Comparison of ENCODE assay signal across 24 cellular contexts in genomic region chr1:211169353-211169752, GRCh38. TPM values are rescaled to one million over a fixed set of nuclear protein-coding genes. Genes with fewer than 3 reads are reported as not detected.
"Had no signal": no experiment of that assay in that cellular context is flagged by ENCODE, and none has a peak within 500 bp of the region (broad histone marks: within the 10 kb centered on the region; RNA-seq: fewer than 3 reads in every experiment).

No MANE protein-coding gene starts in this region.

- H3K27me3 ChIP-seq: dorsolateral prefrontal cortex, esophagus squamous epithelium, gastrocnemius medialis, left lung had no signal

- H3K27ac ChIP-seq: coronary artery, dorsolateral prefrontal cortex, epithelial cell of prostate, esophagus squamous epithelium, gastrocnemius medialis, heart right ventricle, left lung, lower lobe of right lung had no signal

- H3K4me1 ChIP-seq: esophagus squamous epithelium, gastrocnemius medialis, heart right ventricle, left lung, lower lobe of right lung had no signal

- DNase-seq: dermis blood vessel endothelial cell; dorsolateral prefrontal cortex; effector CD4-positive, alpha-beta T cell; effector memory CD4-positive, alpha-beta T cell; erythroblast; esophagus squamous epithelium; foreskin fibroblast; foreskin melanocyte; gastrocnemius medialis; glutamatergic neuron; head of caudate nucleus; heart right ventricle; hippocampal formation; left cardiac atrium; left lung; left ventricle myocardium superior; lower lobe of right lung; mesenchymal stem cell; mucosa of descending colon; naive B cell had no signal

- H3K36me3 ChIP-seq: esophagus squamous epithelium, gastrocnemius medialis, heart right ventricle, left lung, lower lobe of right lung had no signal

- ATAC-seq: esophagus mucosa, gastrocnemius medialis, heart right ventricle, left cardiac atrium, left lung, left ventricle myocardium superior, lower lobe of right lung, mucosa of descending colon had no signal

- H3K4me3 ChIP-seq: coronary artery, dorsolateral prefrontal cortex, esophagus squamous epithelium, gastrocnemius medialis, heart right ventricle, left lung, lower lobe of right lung, mucosa of descending colon had no signal

RNA-seq across cellular contexts. Expression of gene KCNH1, which starts 35.4 kb away (rescaled TPM):
- polyA plus RNA-seq: heart right ventricle, keratinocyte had no signal
